In the genomic region with DNA sequence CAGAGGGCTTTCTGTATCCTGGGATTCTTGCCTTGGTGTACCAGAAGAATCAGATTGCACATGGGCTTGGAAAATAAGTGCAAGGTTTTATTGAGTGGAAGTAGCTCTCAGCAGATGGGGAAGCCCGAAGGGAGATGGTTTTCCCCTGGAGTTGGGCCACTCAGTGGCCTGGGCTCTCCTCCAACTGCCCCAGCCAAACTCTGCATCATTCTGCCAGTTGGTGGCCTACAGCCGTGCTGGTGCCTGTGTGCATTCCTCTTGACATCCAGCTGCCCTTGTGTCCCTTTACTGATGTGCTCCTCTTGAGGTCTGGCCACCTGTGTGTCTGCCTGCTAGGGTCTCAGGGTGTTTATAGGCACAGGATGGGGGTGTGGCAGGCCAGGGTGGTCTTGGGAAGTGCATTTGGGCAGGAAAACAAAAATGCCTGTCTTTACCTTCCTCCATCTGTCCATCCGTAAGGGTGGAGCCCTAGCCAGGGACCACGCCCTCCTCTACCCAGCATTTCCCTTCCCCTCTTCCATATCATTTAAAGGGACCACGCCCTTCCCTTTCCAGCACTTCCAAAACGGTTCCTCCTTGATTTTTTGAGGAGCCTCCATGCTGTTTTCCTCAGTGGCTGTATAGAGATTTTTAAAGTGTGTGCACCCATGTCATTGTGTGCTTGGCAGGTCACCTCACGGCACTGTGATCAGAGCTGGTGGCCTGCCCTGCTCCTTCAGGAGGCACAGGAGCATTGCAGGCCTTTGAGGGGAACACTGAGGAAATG, we compare ENCODE assay signal across 1 cellular context.
TF ChIP-seq lines count a peak whose summit lies in the region.

No MANE protein-coding gene starts in this region.

TF ChIP-seq in HepG2, 621 proteins besides CTCF, POLR2A, EP300 and RAD21:
- TF ChIP-seq ZNF558 (CRISPR knock-in tag; IDR thresholded peaks at IDR 0.05; ENCODE audit: borderline replicate concordance): no peak
